33 cellular contexts compared by ENCODE assay signal in genomic region chr12:108484431-108484830, GRCh38.
"Had no signal": no experiment of that assay in that cellular context is flagged by ENCODE, and none has a peak within 500 bp of the region (broad histone marks: within the 10 kb centered on the region; RNA-seq: fewer than 3 reads in every experiment).

No MANE protein-coding gene starts in this region.

- DNase-seq: activated CD4-positive, alpha-beta T cell treated with anti-CD3 and anti-CD28 coated beads for 48 hours; activated CD4-positive, alpha-beta T cell treated with anti-CD3 and anti-CD28 coated beads, Interleukin-2, amount 50 U/mL, for 48 hours; activated CD8-positive, alpha-beta memory T cell treated with anti-CD3 and anti-CD28 coated beads for 24 hours; activated effector memory CD4-positive, alpha-beta T cell treated with anti-CD3 and anti-CD28 coated beads, Interleukin-2, amount 50 U/mL, for 16 hours; activated naive CD4-positive, alpha-beta T cell treated with anti-CD3 and anti-CD28 coated beads for 36 hours; amniotic stem cell; brain microvascular endothelial cell; central memory CD4-positive, alpha-beta T cell; endodermal cell; head of caudate nucleus; hippocampal formation; kidney; midbrain; naive thymus-derived CD8-positive, alpha-beta T cell; nucleus accumbens; psoas muscle; stimulated activated CD4-positive, alpha-beta T cell treated with anti-CD3 and anti-CD28 coated beads, Interleukin-1b, Interleukin-23, amount 100 ng/mL, for 48 hours; stimulated activated CD4-positive, alpha-beta T cell treated with anti-CD3 and anti-CD28 coated beads, Interleukin-4, amount 100 ng/mL, for 4 hours; stimulated activated CD8-positive, alpha-beta memory T cell treated with anti-CD3 and anti-CD28 coated beads, Interleukin-4, amount 100 ng/mL, for 48 hours; stimulated activated naive CD8-positive, alpha-beta T cell treated with anti-CD3 and anti-CD28 coated beads, Interleukin-15, amount 100 ng/mL, for 72 hours; upper lobe of left lung had no signal

- H3K79me2 ChIP-seq: parathyroid adenoma had no signal

- H3K27me3 ChIP-seq: brain microvascular endothelial cell, upper lobe of left lung, vagina had no signal

- H3K27ac ChIP-seq: brain microvascular endothelial cell, gastroesophageal sphincter, parathyroid adenoma, psoas muscle, upper lobe of left lung, vagina, VCaP had no signal

- H3K4me3 ChIP-seq: gastroesophageal sphincter, psoas muscle, smooth muscle cell, upper lobe of left lung, vagina had no signal

- H3K36me3 Mint-ChIP-seq: memory B cell had no signal

- FAIRE-seq: astrocyte, kidney had no signal

- ATAC-seq: activated CD4-positive, CD25-positive, alpha-beta regulatory T cell treated with anti-CD3 and anti-CD28 coated beads, Interleukin-2, amount 50 U/mL, for 24 hours; gastroesophageal sphincter; naive thymus-derived CD8-positive, alpha-beta T cell; psoas muscle; stimulated activated memory B cell treated with anti-CD40 and anti-IgM and Interleukin-4, amounts not matched to agents 10 μg/mL and 1 μg/mL and 100 μg/mL, for 72 hours; stimulated activated naive CD8-positive, alpha-beta T cell treated with anti-CD3 and anti-CD28 coated beads, Interleukin-15, amount 100 ng/mL, for 72 hours had no signal

- H3K4me1 ChIP-seq: gastroesophageal sphincter, parathyroid adenoma, psoas muscle, upper lobe of left lung, vagina had no signal

- H3K27ac Mint-ChIP-seq: activated naive CD4-positive, alpha-beta T cell treated with anti-CD3 and anti-CD28 coated beads for 36 hours; activated T-helper 1 cell treated with anti-CD3 and anti-CD28 coated beads, Interleukin-12 subunit alpha, Interleukin-12 subunit beta, Interleukin-2, Interleukin-4 antibody, amounts not matched to agents 30 ng/mL and 10 ng/mL and 1 ng/mL, durations not matched to agents 14 hours and 24 hours and 36 hours; dendritic cell treated with granulocyte-macrophage colony-stimulating factor and Interleukin-4, amounts not matched to agents 40 ng/mL and 50 ng/mL, for 4 days; endodermal cell; memory B cell; naive thymus-derived CD8-positive, alpha-beta T cell; stimulated activated memory B cell treated with anti-CD40 and anti-IgM and Interleukin-4, amounts not matched to agents 10 μg/mL and 1 μg/mL and 100 μg/mL, for 72 hours; stimulated activated naive CD8-positive, alpha-beta T cell treated with anti-CD3 and anti-CD28 coated beads, Interleukin-15, amount 100 ng/mL, for 72 hours had no signal

- H2AFZ ChIP-seq: parathyroid adenoma had no signal

- H3K9ac ChIP-seq: parathyroid adenoma had no signal

- H3K4me3 Mint-ChIP-seq: activated naive CD4-positive, alpha-beta T cell treated with anti-CD3 and anti-CD28 coated beads for 36 hours; activated T-helper 1 cell treated with anti-CD3 and anti-CD28 coated beads, Interleukin-12 subunit alpha, Interleukin-12 subunit beta, Interleukin-2, Interleukin-4 antibody, amounts not matched to agents 30 ng/mL and 10 ng/mL and 1 ng/mL, durations not matched to agents 14 hours and 24 hours and 36 hours; dendritic cell treated with granulocyte-macrophage colony-stimulating factor and Interleukin-4, amounts not matched to agents 40 ng/mL and 50 ng/mL, for 4 days; endodermal cell; memory B cell; naive thymus-derived CD8-positive, alpha-beta T cell; neural crest cell; stimulated activated memory B cell treated with anti-CD40 and anti-IgM and Interleukin-4, amounts not matched to agents 10 μg/mL and 1 μg/mL and 100 μg/mL, for 72 hours; stimulated activated naive CD8-positive, alpha-beta T cell treated with anti-CD3 and anti-CD28 coated beads, Interleukin-15, amount 100 ng/mL, for 72 hours had no signal

- H3K36me3 ChIP-seq: brain microvascular endothelial cell, gastroesophageal sphincter, upper lobe of left lung, vagina had no signal

- H3K4me1 Mint-ChIP-seq: memory B cell; naive thymus-derived CD8-positive, alpha-beta T cell; neural crest cell; stimulated activated memory B cell treated with anti-CD40 and anti-IgM and Interleukin-4, amounts not matched to agents 10 μg/mL and 1 μg/mL and 100 μg/mL, for 72 hours; stimulated activated naive CD8-positive, alpha-beta T cell treated with anti-CD3 and anti-CD28 coated beads, Interleukin-15, amount 100 ng/mL, for 72 hours had no signal
